In the genomic region with DNA sequence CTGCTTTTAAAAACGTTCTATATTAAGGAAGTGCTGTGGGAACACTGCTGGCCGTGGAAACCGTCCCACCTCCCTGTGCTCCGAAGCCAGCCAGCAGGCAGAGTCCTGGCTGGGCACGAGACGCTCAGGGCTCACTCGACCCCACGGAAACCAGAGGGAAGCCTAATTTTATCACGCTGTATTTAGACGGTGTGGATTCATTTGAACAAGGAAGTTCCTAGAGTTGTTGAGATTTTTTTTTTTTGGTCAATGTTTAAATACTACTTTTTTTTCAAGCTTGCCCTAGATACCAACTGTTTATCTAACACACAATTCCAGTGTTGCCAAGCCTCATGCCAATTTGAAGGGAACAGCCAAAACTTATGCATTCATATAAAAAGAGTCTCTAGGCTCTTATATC, we compare ENCODE assay signal across 14 cellular contexts. TPM values are rescaled to one million over a fixed set of nuclear protein-coding genes. Genes with fewer than 3 reads are reported as not detected.
DNase-seq lines count a peak whose midpoint lies in the region; ATAC-seq and TF ChIP-seq lines count a peak whose summit lies in the region.
"Had no signal": no experiment of that assay in that cellular context is flagged by ENCODE, and none has a peak within 500 bp of the region (broad histone marks: within the 10 kb centered on the region; RNA-seq: fewer than 3 reads in every experiment).

No MANE protein-coding gene starts in this region.

- no peak overlapping the region for H3K9ac ChIP-seq in endocrine pancreas (ENCODE audit: control insufficient read depth, insufficient read depth, low read length)

- peak overlapping the region; percentile 8 for H3K4me3 ChIP-seq in endocrine pancreas (ENCODE audit: control insufficient read depth, insufficient read depth, low read length)
- peak overlapping the region in 2 of 3 donors; percentile 4 to 20 for H3K4me3 ChIP-seq in right lobe of liver
- peak overlapping the region in 3 of 4 donors; percentile 2 to 15 (median 8) for H3K4me3 ChIP-seq in gastrocnemius medialis

- peaks cover 18% of the 10 kb centered on the region; the same call in 1 of the 2 replicates for H3K4me1 Mint-ChIP-seq in HFFc6 (ENCODE audit: low read depth)
- H3K4me1 Mint-ChIP-seq: activated CD4-positive, alpha-beta T cell treated with anti-CD3 and anti-CD28 coated beads for 36 hours had no signal

- peak overlapping the region; percentile 26; the same call in 1 of the 2 replicates for H3K4me3 Mint-ChIP-seq in HFFc6
- H3K4me3 Mint-ChIP-seq: activated CD4-positive, alpha-beta T cell treated with anti-CD3 and anti-CD28 coated beads for 36 hours; CD4-positive, alpha-beta T cell had no signal

- H3K36me3 ChIP-seq in endocrine pancreas (ENCODE audit: control insufficient read depth, insufficient read depth, low read length) (no peaks in the 10 kb centered on the region), right lobe of liver (no peaks in the 10 kb centered on the region), gastrocnemius medialis (no peaks in the 10 kb centered on the region)

- TF ChIP-seq CTCF in HFFc6 (IDR thresholded peaks at IDR 0.05) = no peak
- TF ChIP-seq CTCF in right lobe of liver (IDR thresholded peaks at IDR 0.05) = no peak
- TF ChIP-seq CTCF in gastrocnemius medialis (IDR thresholded peaks at IDR 0.05 in 4 of 5, conservative IDR thresholded peaks at IDR 0.05 in 1 of 5) = no peak

- DNase-seq in HFFc6 (no peak), right lobe of liver (peak in 2 of 3 donors; percentile 48 to 60), gastrocnemius medialis (peak; percentile 66 to 74), NCI-H146 treated with DMSO at 0.1 percent for 48 hours (lab: John Stamatoyannopoulos, UW; ENCODE audit: unreplicated experiment) (no peak), D341Med (ENCODE audit: low spot score) (no peak), NCI-H1436 treated with DMSO at 0.1 percent for 48 hours (lab: John Stamatoyannopoulos, UW) (no peak), epidermal melanocyte (ENCODE audit: insufficient read length, low spot score) (no peak)
- DNase-seq: activated CD4-positive, alpha-beta T cell treated with anti-CD3 and anti-CD28 coated beads for 36 hours; activated effector memory CD4-positive, alpha-beta T cell treated with Interleukin-2 at 50 U/mL for 16 hours; CD4-positive, alpha-beta T cell; NCI-H748 treated with DMSO at 0.1 percent for 48 hours; retina had no signal

- H3K9me3 ChIP-seq in endocrine pancreas (ENCODE audit: control insufficient read depth, low read length) (no peaks in the 10 kb centered on the region), right lobe of liver (no peaks in the 10 kb centered on the region), gastrocnemius medialis (no peaks in the 10 kb centered on the region)

- H3K27ac ChIP-seq in right lobe of liver (peak overlapping the region; percentile 53 to 85 (median 60)), gastrocnemius medialis (peak overlapping the region; percentile 90 to 95 (median 94))

- intact Hi-C loops in right lobe of liver (cut with DNase I) (no loop called here), gastrocnemius medialis (cut with DNase I; ENCODE audit: low total_unique reads) (loop anchor here (5.0 kb wide), 2 partner anchors 147 to 162 kb away; no protein-coding TSS in a partner anchor)

- TF ChIP-seq POLR2A in right lobe of liver (IDR thresholded peaks at IDR 0.05) (no peak), gastrocnemius medialis (IDR thresholded peaks at IDR 0.05) (peak in 1 of 2 donors; percentile 38)

- H3K27me3 Mint-ChIP-seq in HFFc6 (ENCODE audit: insufficient read depth) = no peaks in the 10 kb centered on the region; the same call in 1 of the 2 replicates
- H3K27me3 Mint-ChIP-seq: activated CD4-positive, alpha-beta T cell treated with anti-CD3 and anti-CD28 coated beads for 36 hours; CD4-positive, alpha-beta T cell had no signal

- H3K36me3 Mint-ChIP-seq in HFFc6 (ENCODE audit: low read depth) = peaks cover 6% of the 10 kb centered on the region; the same call in 1 of the 2 replicates

- in situ Hi-C loops in gastrocnemius medialis (cut with MboI; ENCODE audit: low sequenced_read_pairs in 4 of 4) = no loop called here

- H3K27ac Mint-ChIP-seq in HFFc6 = peak overlapping the region; percentile 49; the same call in 1 of the 2 replicates
- H3K27ac Mint-ChIP-seq: activated CD4-positive, alpha-beta T cell treated with anti-CD3 and anti-CD28 coated beads for 36 hours; CD4-positive, alpha-beta T cell had no signal

- 25% methylated on average over 10 of the region's 10 CpGs for WGBS in right lobe of liver (ENCODE audit: insufficient coverage, low coverage, low lambda C conversion rate, missing lambda C conversion rate)

- H3K4me1 ChIP-seq in endocrine pancreas (ENCODE audit: control insufficient read depth, insufficient read depth, low read length) (peaks cover 7% of the 10 kb centered on the region), right lobe of liver (peaks cover 0 to 65% (median 28%) of the 10 kb centered on the region in 4 donors), gastrocnemius medialis (peaks cover 88% of the 10 kb centered on the region in 2 donors)

- H3K27me3 ChIP-seq in endocrine pancreas (ENCODE audit: control insufficient read depth, insufficient read depth, low read length) (no peaks in the 10 kb centered on the region), right lobe of liver (no peaks in the 10 kb centered on the region), gastrocnemius medialis (no peaks in the 10 kb centered on the region)

- ATAC-seq in right lobe of liver = peak; percentile 38 to 60 (median 46)
- peak; percentile 8 to 9 for ATAC-seq in gastrocnemius medialis
- ATAC-seq: activated CD4-positive, alpha-beta T cell treated with anti-CD3 and anti-CD28 coated beads for 36 hours; SK-N-SH treated with all-trans-retinoic acid at 6 μM for 48 hours had no signal

- no peaks in the 10 kb centered on the region for H3K9me3 Mint-ChIP-seq in HFFc6
- H3K9me3 Mint-ChIP-seq: CD4-positive, alpha-beta T cell had no signal

RNA-seq across cellular contexts. Expression of a gene that starts 25.8 kb away (rescaled TPM):
- total RNA-seq in HFFc6 (2021; fragmentation: NEBNext Ultra II Directional; extraction: Animal tissue kit (Norgen Biotek cat#: 25700)) = 10 to 100 TPM; 20.8 to 24.8 (median 22.6) TPM
- total RNA-seq in right lobe of liver = 10 to 100 TPM; 17.3 to 41.5 (median 25.6) TPM
- total RNA-seq in gastrocnemius medialis = 100 to 1,000 TPM in 3 of 4 donors, 10 to 100 TPM in 1; 84.9 to 223 (median 163) TPM

Comparison
In these comparisons a context has a peak if more than half of its experiments do, and no peak if none do; other contexts are left out.
1. DNase-seq: peak in right lobe of liver (2 of 3) and gastrocnemius medialis (2 of 2); none in HFFc6 (single experiment), NCI-H146 treated with DMSO at 0.1 percent for 48 hours (single experiment), D341Med (single experiment), NCI-H1436 treated with DMSO at 0.1 percent for 48 hours (single experiment) and epidermal melanocyte (single experiment).
2. Peak in every context shown above with its lines, with median percentiles within 50 percentile points of each other: H3K4me3 ChIP-seq.